In the genomic region with DNA sequence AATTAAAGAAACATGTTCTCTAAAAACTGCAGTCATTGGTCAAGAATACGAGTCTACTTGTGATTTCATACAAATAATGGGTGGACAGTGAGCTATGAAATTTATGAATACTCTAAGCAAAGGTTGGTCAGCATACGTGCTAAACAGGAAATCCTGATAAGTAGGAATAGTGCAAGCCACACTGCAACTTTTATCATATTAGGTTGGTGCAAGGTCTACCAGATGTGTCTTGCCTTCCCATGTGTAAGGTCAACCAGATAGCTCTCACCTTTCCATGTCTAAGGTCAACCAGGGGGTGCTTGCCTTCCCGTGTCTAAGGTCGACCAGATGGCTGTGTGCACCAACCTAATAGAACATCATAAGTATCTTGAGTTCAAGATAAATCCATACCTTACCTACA, we compare ENCODE assay signal across 9 cellular contexts. TPM values are rescaled to one million over a fixed set of nuclear protein-coding genes. Genes with fewer than 3 reads are reported as not detected.
DNase-seq lines count a peak whose midpoint lies in the region; ATAC-seq and TF ChIP-seq lines count a peak whose summit lies in the region.
"Had no signal": no experiment of that assay in that cellular context is flagged by ENCODE, and none has a peak within 500 bp of the region (broad histone marks: within the 10 kb centered on the region; RNA-seq: fewer than 3 reads in every experiment).

No MANE protein-coding gene starts in this region.

- H3K9ac ChIP-seq in subcutaneous abdominal adipose tissue (ENCODE audit: low read length in 5 of 5), result no peak overlapping the region

- peak overlapping the region; percentile 74 for H3K4me3 ChIP-seq in WI38 (ENCODE audit: low read depth, low read length)
- H3K4me3 ChIP-seq in right cardiac atrium (ENCODE audit: low read length), result peak overlapping the region; percentile 47
- H3K4me3 ChIP-seq in subcutaneous abdominal adipose tissue (ENCODE audit: low read depth in 1 of 5, low read length in 5 of 5), result peak overlapping the region in 3 of 5 donors; percentile 91 to 94 (median 92)

- no peak for DNase-seq in activated naive CD4-positive, alpha-beta T cell treated with Interleukin-2 at 50 U/mL for 16 hours
- DNase-seq in right cardiac atrium, result no peak
- DNase-seq in amniotic stem cell (lab: John Stamatoyannopoulos, UW), result no peak
- DNase-seq: posterior cingulate gyrus had no signal

- H3K27me3 ChIP-seq in right cardiac atrium (ENCODE audit: control insufficient read depth, insufficient read depth), result no peaks in the 10 kb centered on the region
- H3K27me3 ChIP-seq in subcutaneous abdominal adipose tissue (ENCODE audit: control insufficient read depth in 5 of 5, insufficient read depth in 4 of 5, low read length in 5 of 5), result no peaks in the 10 kb centered on the region

- H3K36me3 Mint-ChIP-seq in activated naive CD4-positive, alpha-beta T cell treated with anti-CD3 and anti-CD28 coated beads, Interleukin-2, amount 50 U/mL, for 24 hours, result no peaks in the 10 kb centered on the region

- ATAC-seq in right cardiac atrium (no peak), HG02852 (IDR thresholded peaks at IDR 0.05; ENCODE audit: unreplicated experiment) (no peak), GM18861 (IDR thresholded peaks at IDR 0.05; ENCODE audit: unreplicated experiment) (no peak)

- WGBS in right cardiac atrium, result 64% methylated on average over 4 of the region's 4 CpGs

- H3K4me1 Mint-ChIP-seq in activated naive CD4-positive, alpha-beta T cell treated with anti-CD3 and anti-CD28 coated beads, Interleukin-2, amount 50 U/mL, for 24 hours, result peaks cover 38% of the 10 kb centered on the region

- no peak for TF ChIP-seq CTCF in WI38 (IDR thresholded peaks at IDR 0.05; ENCODE audit: low read depth, low read length)

- peak overlapping the region; percentile 20 for H3K4me3 Mint-ChIP-seq in activated naive CD4-positive, alpha-beta T cell treated with anti-CD3 and anti-CD28 coated beads, Interleukin-2, amount 50 U/mL, for 24 hours

- no peak overlapping the region for H3K27ac ChIP-seq in right cardiac atrium (ENCODE audit: low read length)
- H3K27ac ChIP-seq in subcutaneous abdominal adipose tissue (ENCODE audit: low read depth, low read length), result peak overlapping the region; percentile 98

- H3K4me1 ChIP-seq in right cardiac atrium (ENCODE audit: control insufficient read depth, insufficient read depth, low read length) (peaks cover 4% of the 10 kb centered on the region), subcutaneous abdominal adipose tissue (ENCODE audit: control insufficient read depth in 5 of 5, insufficient read depth in 5 of 5, low read length in 5 of 5) (peaks cover 0 to 65% (median 61%) of the 10 kb centered on the region in 5 donors)

- H3K27ac Mint-ChIP-seq in activated naive CD4-positive, alpha-beta T cell treated with anti-CD3 and anti-CD28 coated beads, Interleukin-2, amount 50 U/mL, for 24 hours, result no peak overlapping the region

- H3K36me3 ChIP-seq in subcutaneous abdominal adipose tissue (ENCODE audit: control insufficient read depth in 5 of 5, insufficient read depth in 5 of 5, low read length in 5 of 5), result no peaks in the 10 kb centered on the region

- no peaks in the 10 kb centered on the region for H3K9me3 ChIP-seq in right cardiac atrium (ENCODE audit: control insufficient read depth, low read length)
- H3K9me3 ChIP-seq in subcutaneous abdominal adipose tissue (ENCODE audit: control insufficient read depth in 5 of 5, low read length in 5 of 5), result no peaks in the 10 kb centered on the region

- no peaks in the 10 kb centered on the region for H3K27me3 Mint-ChIP-seq in activated naive CD4-positive, alpha-beta T cell treated with anti-CD3 and anti-CD28 coated beads, Interleukin-2, amount 50 U/mL, for 24 hours

- intact Hi-C loops in right cardiac atrium (cut with DNase I), result no loop called here

- H3K9me3 Mint-ChIP-seq in activated naive CD4-positive, alpha-beta T cell treated with anti-CD3 and anti-CD28 coated beads, Interleukin-2, amount 50 U/mL, for 24 hours, result no peaks in the 10 kb centered on the region

RNA-seq across cellular contexts. Expression of a gene that starts 2.0 kb away (rescaled TPM):
- total RNA-seq in right cardiac atrium, result 100 to 1,000 TPM; 453 to 583 (median 494) TPM
- 259 TPM for polyA plus RNA-seq in right cardiac atrium
